Comparison of ENCODE assay signal across 15 cellular contexts in genomic region chr6:109447087-109447486, GRCh38. TPM values are rescaled to one million over a fixed set of nuclear protein-coding genes. Genes with fewer than 3 reads are reported as not detected.
DNase-seq lines count a peak whose midpoint lies in the region; ATAC-seq lines count a peak whose summit lies in the region.
"Had no signal": no experiment of that assay in that cellular context is flagged by ENCODE, and none has a peak within 500 bp of the region (broad histone marks: within the 10 kb centered on the region; RNA-seq: fewer than 3 reads in every experiment).

No MANE protein-coding gene starts in this region.

- H3K9me3 Mint-ChIP-seq in activated naive CD8-positive, alpha-beta T cell (ENCODE audit: low read depth): no peaks in the 10 kb centered on the region
- no peaks in the 10 kb centered on the region for H3K9me3 Mint-ChIP-seq in activated naive CD8-positive, alpha-beta T cell treated with anti-CD3 and anti-CD28 coated beads for 36 hours
- no peaks in the 10 kb centered on the region for H3K9me3 Mint-ChIP-seq in memory B cell
- no peaks in the 10 kb centered on the region for H3K9me3 Mint-ChIP-seq in stimulated activated naive B cell treated with anti-CD40 and anti-IgM and Interleukin-4, amounts not matched to agents 10 μg/mL and 1 μg/mL and 100 μg/mL, for 72 hours
- H3K9me3 Mint-ChIP-seq: HFFc6 had no signal

- no peak for DNase-seq in activated naive CD8-positive, alpha-beta T cell treated with anti-CD3 and anti-CD28 coated beads for 36 hours
- DNase-seq in memory B cell (ENCODE audit: low spot score in 2 of 2) (no peak), mucosa of gallbladder (ENCODE audit: low spot score) (no peak), GM03348 (ENCODE audit: low spot score) (no peak)
- DNase-seq in stimulated activated naive B cell treated with anti-CD40 and anti-IgM and Interleukin-4, amounts not matched to agents 10 μg/mL and 1 μg/mL and 100 μg/mL, for 72 hours: no peak
- DNase-seq: COR-L47, DMS153, EL, HFFc6, MG63, NCI-H1092 treated with DMSO at 0.1 percent for 48 hours, NCI-H1694, NCI-H2107, NCI-H345 had no signal

- no peak overlapping the region for H3K4me3 Mint-ChIP-seq in activated naive CD8-positive, alpha-beta T cell
- no peak overlapping the region for H3K4me3 Mint-ChIP-seq in activated naive CD8-positive, alpha-beta T cell treated with anti-CD3 and anti-CD28 coated beads for 36 hours
- no peak overlapping the region for H3K4me3 Mint-ChIP-seq in memory B cell
- H3K4me3 Mint-ChIP-seq in stimulated activated naive B cell treated with anti-CD40 and anti-IgM and Interleukin-4, amounts not matched to agents 10 μg/mL and 1 μg/mL and 100 μg/mL, for 72 hours: no peak overlapping the region
- H3K4me3 Mint-ChIP-seq: HFFc6 had no signal

- no peaks in the 10 kb centered on the region for H3K27me3 Mint-ChIP-seq in activated naive CD8-positive, alpha-beta T cell
- H3K27me3 Mint-ChIP-seq in activated naive CD8-positive, alpha-beta T cell treated with anti-CD3 and anti-CD28 coated beads for 36 hours: no peaks in the 10 kb centered on the region
- no peaks in the 10 kb centered on the region for H3K27me3 Mint-ChIP-seq in memory B cell
- no peaks in the 10 kb centered on the region for H3K27me3 Mint-ChIP-seq in stimulated activated naive B cell treated with anti-CD40 and anti-IgM and Interleukin-4, amounts not matched to agents 10 μg/mL and 1 μg/mL and 100 μg/mL, for 72 hours

- ATAC-seq in memory B cell (ENCODE audit: low read depth): no peak
- ATAC-seq in stimulated activated naive B cell treated with anti-CD40 and anti-IgM and Interleukin-4, amounts not matched to agents 10 μg/mL and 1 μg/mL and 100 μg/mL, for 72 hours (replicated peaks): no peak

- peaks cover 27% of the 10 kb centered on the region for H3K4me1 Mint-ChIP-seq in activated naive CD8-positive, alpha-beta T cell (ENCODE audit: low read depth)
- H3K4me1 Mint-ChIP-seq in activated naive CD8-positive, alpha-beta T cell treated with anti-CD3 and anti-CD28 coated beads for 36 hours: peaks cover 24% of the 10 kb centered on the region
- peaks cover 49% of the 10 kb centered on the region for H3K4me1 Mint-ChIP-seq in memory B cell
- H3K4me1 Mint-ChIP-seq in stimulated activated naive B cell treated with anti-CD40 and anti-IgM and Interleukin-4, amounts not matched to agents 10 μg/mL and 1 μg/mL and 100 μg/mL, for 72 hours: peaks cover 64 to 84% of the 10 kb centered on the region in 2 donors

- peaks cover 8% of the 10 kb centered on the region for H3K36me3 Mint-ChIP-seq in activated naive CD8-positive, alpha-beta T cell
- peaks cover 21% of the 10 kb centered on the region for H3K36me3 Mint-ChIP-seq in activated naive CD8-positive, alpha-beta T cell treated with anti-CD3 and anti-CD28 coated beads for 36 hours
- H3K36me3 Mint-ChIP-seq in memory B cell: peaks cover 18% of the 10 kb centered on the region
- H3K36me3 Mint-ChIP-seq in stimulated activated naive B cell treated with anti-CD40 and anti-IgM and Interleukin-4, amounts not matched to agents 10 μg/mL and 1 μg/mL and 100 μg/mL, for 72 hours: peaks cover 50 to 75% of the 10 kb centered on the region in 2 donors

- H3K27ac Mint-ChIP-seq in activated naive CD8-positive, alpha-beta T cell: peak overlapping the region; percentile 34
- H3K27ac Mint-ChIP-seq in activated naive CD8-positive, alpha-beta T cell treated with anti-CD3 and anti-CD28 coated beads for 36 hours: no peak overlapping the region
- H3K27ac Mint-ChIP-seq in memory B cell: peak overlapping the region; percentile 83
- H3K27ac Mint-ChIP-seq in stimulated activated naive B cell treated with anti-CD40 and anti-IgM and Interleukin-4, amounts not matched to agents 10 μg/mL and 1 μg/mL and 100 μg/mL, for 72 hours: peak overlapping the region; percentile 76
- H3K27ac Mint-ChIP-seq: HFFc6 had no signal

RNA-seq across cellular contexts. Expression of gene SMPD2, which starts 6.6 kb away (rescaled TPM):
- 1 to 10 TPM; 7.0 to 7.9 TPM for total RNA-seq in activated naive CD8-positive, alpha-beta T cell treated with anti-CD3 and anti-CD28 coated beads for 36 hours
- 23.2 TPM for total RNA-seq in mucosa of gallbladder

RNA-seq across cellular contexts. Expression of gene PPIL6, which starts 6.7 kb away (rescaled TPM):
- total RNA-seq in activated naive CD8-positive, alpha-beta T cell treated with anti-CD3 and anti-CD28 coated beads for 36 hours: under 1 TPM; 0.60 to 0.64 TPM
- 2.6 TPM for total RNA-seq in mucosa of gallbladder

RNA-seq across cellular contexts. Expression of gene MICAL1, which starts 8.5 kb away (rescaled TPM):
- total RNA-seq in activated naive CD8-positive, alpha-beta T cell treated with anti-CD3 and anti-CD28 coated beads for 36 hours: 10 to 100 TPM; 21.2 to 23.5 TPM
- 71.8 TPM for total RNA-seq in mucosa of gallbladder

RNA-seq across cellular contexts. Expression of gene ZBTB24, which starts 35.9 kb away (rescaled TPM):
- total RNA-seq in activated naive CD8-positive, alpha-beta T cell treated with anti-CD3 and anti-CD28 coated beads for 36 hours: 10 to 100 TPM; 16.1 to 16.5 TPM
- 5.3 TPM for total RNA-seq in mucosa of gallbladder
